Comparison of ENCODE assay signal across 19 cellular contexts in the genomic region with DNA sequence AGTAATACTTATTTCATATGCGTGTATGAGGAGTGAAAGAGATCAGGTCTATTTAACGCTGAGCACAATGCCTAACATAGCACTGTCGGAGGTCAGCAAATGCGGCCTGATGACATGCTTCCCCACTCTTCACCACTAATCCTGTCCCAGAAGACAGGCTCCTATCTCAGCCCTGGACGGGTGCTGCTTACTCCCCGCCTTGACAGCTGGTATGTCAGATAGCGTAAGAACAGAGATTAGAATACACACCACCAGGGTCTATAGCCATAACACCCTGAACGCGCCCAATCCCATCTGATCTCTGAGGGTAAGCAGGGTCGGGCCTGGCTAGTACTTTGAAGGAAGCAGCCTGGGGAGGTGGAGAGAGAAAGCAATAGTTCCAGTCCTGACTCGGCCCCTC. TPM values are rescaled to one million over a fixed set of nuclear protein-coding genes. Genes with fewer than 3 reads are reported as not detected.
DNase-seq lines count a peak whose midpoint lies in the region; ATAC-seq and TF ChIP-seq lines count a peak whose summit lies in the region.
"Had no signal": no experiment of that assay in that cellular context is flagged by ENCODE, and none has a peak within 500 bp of the region (broad histone marks: within the 10 kb centered on the region; RNA-seq: fewer than 3 reads in every experiment).

No MANE protein-coding gene starts in this region.

- ATAC-seq in Right ventricle myocardium inferior (peak; percentile 76), natural killer cell (no peak)
- ATAC-seq in stimulated activated naive CD8-positive, alpha-beta T cell treated with anti-CD3 and anti-CD28 coated beads, Interleukin-15, amount 100 ng/mL, for 72 hours: no peak
- ATAC-seq: A549 had no signal

- no peak overlapping the region for H3K27ac ChIP-seq in esophagus squamous epithelium
- H3K27ac ChIP-seq: A549, SK-N-MC, upper lobe of right lung had no signal

- H3K4me1 ChIP-seq in mucosa of stomach (ENCODE audit: control insufficient read depth, insufficient read depth, low read length) (peaks cover 69% of the 10 kb centered on the region), esophagus squamous epithelium (peaks cover 0 to 19% (median 0%) of the 10 kb centered on the region in 3 donors)
- H3K4me1 ChIP-seq: upper lobe of right lung had no signal

- TF ChIP-seq POLR2A in esophagus squamous epithelium (IDR thresholded peaks at IDR 0.05): no peak

- no peaks in the 10 kb centered on the region for H3K9me3 ChIP-seq in mucosa of stomach (ENCODE audit: control insufficient read depth, low read length)
- H3K9me3 ChIP-seq in esophagus squamous epithelium: no peaks in the 10 kb centered on the region
- H3K9me3 ChIP-seq: A549, upper lobe of right lung had no signal

- no peaks in the 10 kb centered on the region for H3K9me3 Mint-ChIP-seq in stimulated activated naive CD8-positive, alpha-beta T cell treated with anti-CD3 and anti-CD28 coated beads, Interleukin-15, amount 100 ng/mL, for 72 hours
- H3K9me3 Mint-ChIP-seq in natural killer cell: no peaks in the 10 kb centered on the region
- H3K9me3 Mint-ChIP-seq: CD4-positive, alpha-beta T cell; IgD-negative memory B cell had no signal

- peaks cover 17% of the 10 kb centered on the region for H3K36me3 Mint-ChIP-seq in natural killer cell

- no peaks in the 10 kb centered on the region for H3K36me3 ChIP-seq in mucosa of stomach (ENCODE audit: control insufficient read depth, insufficient read depth, low read length)
- no peaks in the 10 kb centered on the region for H3K36me3 ChIP-seq in esophagus squamous epithelium
- H3K36me3 ChIP-seq: upper lobe of right lung had no signal

- no peak for TF ChIP-seq CTCF in fibroblast of villous mesenchyme (IDR thresholded peaks at IDR 0.05; ENCODE audit: insufficient read depth, low read depth, low read length)
- no peak for TF ChIP-seq CTCF in natural killer cell (IDR thresholded peaks at IDR 0.05)
- TF ChIP-seq CTCF in esophagus squamous epithelium (IDR thresholded peaks at IDR 0.05): no peak

- no peak overlapping the region for H3K4me3 Mint-ChIP-seq in stimulated activated naive CD8-positive, alpha-beta T cell treated with anti-CD3 and anti-CD28 coated beads, Interleukin-15, amount 100 ng/mL, for 72 hours
- H3K4me3 Mint-ChIP-seq in natural killer cell: no peak overlapping the region
- H3K4me3 Mint-ChIP-seq: CD4-positive, alpha-beta T cell; IgD-negative memory B cell had no signal

- no peaks in the 10 kb centered on the region for H3K27me3 Mint-ChIP-seq in stimulated activated naive CD8-positive, alpha-beta T cell treated with anti-CD3 and anti-CD28 coated beads, Interleukin-15, amount 100 ng/mL, for 72 hours
- no peaks in the 10 kb centered on the region for H3K27me3 Mint-ChIP-seq in natural killer cell (ENCODE audit: low read depth in 2 of 2)
- H3K27me3 Mint-ChIP-seq: CD4-positive, alpha-beta T cell; IgD-negative memory B cell had no signal

- H3K27ac Mint-ChIP-seq in stimulated activated naive CD8-positive, alpha-beta T cell treated with anti-CD3 and anti-CD28 coated beads, Interleukin-15, amount 100 ng/mL, for 72 hours: no peak overlapping the region
- no peak overlapping the region for H3K27ac Mint-ChIP-seq in natural killer cell
- H3K27ac Mint-ChIP-seq: CD4-positive, alpha-beta T cell had no signal

- 86 to 89% methylated on average over 1 to 8 of the region's 11 CpGs for WGBS in esophagus squamous epithelium, 2 donors

- H3K9ac ChIP-seq in mucosa of stomach (ENCODE audit: low read length): peak overlapping the region; percentile 38

- DNase-seq in Right ventricle myocardium inferior (ENCODE audit: missing footprints) (no peak), cardiac septum (ENCODE audit: low spot score) (no peak), fibroblast of villous mesenchyme (ENCODE audit: low read depth) (peak; percentile 59), natural killer cell (no peak), esophagus squamous epithelium (lab: John Stamatoyannopoulos, UW) (no peak), NCI-H526 (lab: John Stamatoyannopoulos, UW) (no peak)
- no peak for DNase-seq in stimulated activated naive CD8-positive, alpha-beta T cell treated with anti-CD3 and anti-CD28 coated beads, Interleukin-15, amount 100 ng/mL, for 72 hours
- DNase-seq: activated CD4-positive, alpha-beta T cell treated with anti-CD3 and anti-CD28 coated beads for 4 hours; activated CD8-positive, alpha-beta memory T cell treated with anti-CD3 and anti-CD28 coated beads, Interleukin-2, amount 50 U/mL, for 48 hours; activated gamma-delta T cell; CD4-positive, alpha-beta T cell; NCI-H187 treated with DMSO at 0.1 percent for 48 hours; NCI-H510A; T-helper 9 cell; upper lobe of right lung had no signal

- no peaks in the 10 kb centered on the region for H3K27me3 ChIP-seq in mucosa of stomach (ENCODE audit: control insufficient read depth, insufficient read depth, low read length)
- no peaks in the 10 kb centered on the region for H3K27me3 ChIP-seq in esophagus squamous epithelium
- H3K27me3 ChIP-seq: upper lobe of right lung had no signal

- intact Hi-C loops in Right ventricle myocardium inferior (cut with DNase I) (no loop called here), cardiac septum (cut with DNase I) (loop anchor here (10.0 kb wide), 1 partner anchor 224 kb away; no protein-coding TSS in a partner anchor), natural killer cell (cut with micrococcal nuclease) (no loop called here), esophagus squamous epithelium (cut with DNase I) (no loop called here)

- H3K4me3 ChIP-seq in fibroblast of villous mesenchyme (ENCODE audit: low read depth, low read length) (no peak overlapping the region), mucosa of stomach (ENCODE audit: low read length) (no peak overlapping the region), esophagus squamous epithelium (no peak overlapping the region)
- H3K4me3 ChIP-seq: A549, SK-N-MC, upper lobe of right lung had no signal

- H3K4me1 Mint-ChIP-seq in stimulated activated naive CD8-positive, alpha-beta T cell treated with anti-CD3 and anti-CD28 coated beads, Interleukin-15, amount 100 ng/mL, for 72 hours: no peaks in the 10 kb centered on the region
- peaks cover 0 to 22% of the 10 kb centered on the region in 2 donors for H3K4me1 Mint-ChIP-seq in natural killer cell

RNA-seq across cellular contexts. Expression of a gene that starts 32.3 kb away (rescaled TPM):
- total RNA-seq in Right ventricle myocardium inferior (65.9 TPM), cardiac septum (76.1 TPM), fibroblast of villous mesenchyme (92.1 and 147 TPM in 2 replicates), natural killer cell (100 to 1,000 TPM; 113 to 119 (median 117) TPM), esophagus squamous epithelium (10 to 100 TPM; 36.7 to 86.4 (median 72.4) TPM)
